Comparison of ENCODE assay signal across 13 cellular contexts in the genomic region with DNA sequence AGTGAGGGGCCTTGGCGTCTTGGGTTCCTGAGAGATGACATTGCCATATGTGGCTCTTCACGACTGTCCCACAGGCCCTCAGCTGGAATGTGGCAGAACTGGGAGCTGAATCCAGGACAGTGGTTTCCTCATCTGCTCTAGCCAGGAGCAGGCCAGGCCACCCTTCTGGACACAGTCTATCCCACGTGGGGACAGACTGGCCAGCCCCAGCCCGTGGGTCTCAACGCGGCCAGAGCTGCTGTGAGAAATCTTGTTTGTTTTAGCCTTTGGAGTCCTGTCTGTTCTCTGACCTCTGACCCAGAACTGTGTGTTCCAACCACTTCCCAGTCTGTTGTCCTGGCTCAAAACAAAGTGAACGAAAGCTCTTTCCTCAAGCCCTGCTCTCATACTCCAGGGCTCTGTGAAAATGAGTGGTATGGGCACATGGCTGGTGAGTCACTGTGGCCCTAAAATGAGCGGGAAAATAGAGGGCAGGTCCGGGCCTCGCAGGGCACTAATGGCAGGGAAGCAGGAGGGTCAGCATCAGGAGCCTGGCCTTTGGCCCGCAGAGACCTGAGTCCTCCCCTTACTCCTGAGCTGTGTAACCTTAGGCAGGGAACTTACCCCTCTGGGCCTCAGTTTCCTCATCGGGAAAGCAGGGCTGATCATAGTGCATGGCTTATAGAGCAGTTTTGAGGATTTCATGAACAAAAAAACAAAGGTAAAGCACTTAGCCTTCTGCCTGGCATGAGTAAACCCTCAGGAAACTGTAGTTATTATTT. TPM values are rescaled to one million over a fixed set of nuclear protein-coding genes. Genes with fewer than 3 reads are reported as not detected.
DNase-seq lines count a peak whose midpoint lies in the region; ATAC-seq, FAIRE-seq and TF ChIP-seq lines count a peak whose summit lies in the region.
"Had no signal": no experiment of that assay in that cellular context is flagged by ENCODE, and none has a peak within 500 bp of the region (broad histone marks: within the 10 kb centered on the region; RNA-seq: fewer than 3 reads in every experiment).

No MANE protein-coding gene starts in this region.

- no peak overlapping the region for H3K9ac ChIP-seq in PC-3 (ENCODE audit: low read length)

- H3K4me3 Mint-ChIP-seq in stimulated activated naive B cell treated with anti-CD40 and anti-IgM and Interleukin-4, amounts not matched to agents 10 μg/mL and 1 μg/mL and 100 μg/mL, for 72 hours: no peak overlapping the region
- H3K4me3 Mint-ChIP-seq: activated naive CD4-positive, alpha-beta T cell treated with anti-CD3 and anti-CD28 coated beads, Interleukin-2, amount 50 U/mL, for 24 hours; B cell; T-cell had no signal

- H3K4me3 ChIP-seq in A549 (no peak overlapping the region), gastroesophageal sphincter (no peak overlapping the region), osteoblast (ENCODE audit: insufficient read depth, low read length) (no peak overlapping the region), PC-3 (ENCODE audit: low read length) (no peak overlapping the region)

- no peak for ATAC-seq in A549
- peak; percentile 67 for ATAC-seq in gastroesophageal sphincter
- no peak for ATAC-seq in GM21619 (IDR thresholded peaks at IDR 0.05; ENCODE audit: unreplicated experiment)
- ATAC-seq in PC-3: no peak
- no peak for ATAC-seq in stimulated activated naive B cell treated with anti-CD40 and anti-IgM and Interleukin-4, amounts not matched to agents 10 μg/mL and 1 μg/mL and 100 μg/mL, for 72 hours (replicated peaks)
- ATAC-seq: T-cell had no signal

- no TSS peak for BruUV-seq in PC-3 (replicated peaks; lab: Mats Ljungman, UMichigan)

- H3K4me1 ChIP-seq in A549: peaks cover 44% of the 10 kb centered on the region
- peaks cover 5 to 44% (median 16%) of the 10 kb centered on the region in 3 donors for H3K4me1 ChIP-seq in gastroesophageal sphincter
- peaks cover 47% of the 10 kb centered on the region for H3K4me1 ChIP-seq in osteoblast (ENCODE audit: insufficient read depth, low read length)
- peaks cover 37% of the 10 kb centered on the region for H3K4me1 ChIP-seq in PC-3 (ENCODE audit: insufficient read depth, low read length)

- no peak for TF ChIP-seq EP300 in A549 (IDR thresholded peaks at IDR 0.05)
- peak; percentile 39 for TF ChIP-seq EP300 in gastroesophageal sphincter (IDR thresholded peaks at IDR 0.05)

- H3K4me1 Mint-ChIP-seq in stimulated activated naive B cell treated with anti-CD40 and anti-IgM and Interleukin-4, amounts not matched to agents 10 μg/mL and 1 μg/mL and 100 μg/mL, for 72 hours: peaks cover 27 to 43% of the 10 kb centered on the region in 2 donors

- POLR2A ChIA-PET in A549 (lab: Yijun Ruan, JAX): no interaction called here
- POLR2A ChIA-PET in PC-3 (lab: Charles Lee; ENCODE audit: unreplicated experiment): no interaction called here

- H4K20me1 ChIP-seq in osteoblast (ENCODE audit: insufficient read depth, low read length) (no peaks in the 10 kb centered on the region), PC-3 (ENCODE audit: low read length) (no peaks in the 10 kb centered on the region)

- CTCF ChIA-PET in A549 (lab: Yijun Ruan, JAX): interaction anchor here (0.5 to 7.7 kb wide), 17 partner anchors 10 to 744 kb away, joined by 3 to 127 read pairs (median 4); no protein-coding TSS in a partner anchor
- CTCF ChIA-PET in PC-3 (lab: Charles Lee): no interaction called here

- no peak for TF ChIP-seq POLR2A in A549 (IDR thresholded peaks at IDR 0.05; ENCODE audit: low read length)
- no peak for TF ChIP-seq POLR2A in gastroesophageal sphincter (IDR thresholded peaks at IDR 0.05)

- peaks cover 11% of the 10 kb centered on the region for H3F3A ChIP-seq in PC-3 (ENCODE audit: low read length, unreplicated experiment)

- H3K9me3 Mint-ChIP-seq in stimulated activated naive B cell treated with anti-CD40 and anti-IgM and Interleukin-4, amounts not matched to agents 10 μg/mL and 1 μg/mL and 100 μg/mL, for 72 hours: no peaks in the 10 kb centered on the region
- H3K9me3 Mint-ChIP-seq: activated naive CD4-positive, alpha-beta T cell treated with anti-CD3 and anti-CD28 coated beads, Interleukin-2, amount 50 U/mL, for 24 hours; T-cell had no signal

- no peaks in the 10 kb centered on the region for H3K27me3 Mint-ChIP-seq in stimulated activated naive B cell treated with anti-CD40 and anti-IgM and Interleukin-4, amounts not matched to agents 10 μg/mL and 1 μg/mL and 100 μg/mL, for 72 hours

- H2AFZ ChIP-seq in osteoblast (ENCODE audit: low read length) (peak overlapping the region; percentile 52), PC-3 (ENCODE audit: low read length) (no peak overlapping the region)

- intact Hi-C loops in PC-3 (cut with micrococcal nuclease): loop anchor here (5.0 kb wide), 1 partner anchor 400 kb away; no protein-coding TSS in a partner anchor

- H3K27me3 ChIP-seq in gastroesophageal sphincter: no peaks in the 10 kb centered on the region
- no peaks in the 10 kb centered on the region for H3K27me3 ChIP-seq in osteoblast (ENCODE audit: insufficient read depth, low read length)
- H3K27me3 ChIP-seq in PC-3 (ENCODE audit: low read length): no peaks in the 10 kb centered on the region

- H3K27ac ChIP-seq in A549: peak overlapping the region; percentile 74 to 82; a peak in 5 of 6 replicates
- peak overlapping the region; percentile 48 for H3K27ac ChIP-seq in adipose tissue (ENCODE audit: low read depth, low read length)
- peak overlapping the region; percentile 83 to 95 (median 88) for H3K27ac ChIP-seq in gastroesophageal sphincter
- peak overlapping the region; percentile 100 for H3K27ac ChIP-seq in osteoblast (ENCODE audit: low read depth, low read length)
- no peak overlapping the region for H3K27ac ChIP-seq in PC-3 (ENCODE audit: low read length)

- H3K79me2 ChIP-seq in osteoblast (ENCODE audit: insufficient read depth, low read length) (no peaks in the 10 kb centered on the region), PC-3 (ENCODE audit: low read length) (no peaks in the 10 kb centered on the region)

- TF ChIP-seq CTCF in A549 (IDR thresholded peaks at IDR 0.05) (no peak), gastroesophageal sphincter (IDR thresholded peaks at IDR 0.05) (no peak), osteoblast (IDR thresholded peaks at IDR 0.05; ENCODE audit: extremely low read depth, low read depth, low read length) (no peak), PC-3 (conservative IDR thresholded peaks at IDR 0.05; ENCODE audit: low read depth, low read length) (no peak)

- H3K4me2 ChIP-seq in A549 (no peak overlapping the region), osteoblast (ENCODE audit: insufficient read depth, low read length) (peak overlapping the region; percentile 80), PC-3 (ENCODE audit: low read length) (no peak overlapping the region)

- no peak for TF ChIP-seq RAD21 in A549 (conservative IDR thresholded peaks at IDR 0.05 in 1 of 2, IDR thresholded peaks at IDR 0.05 in 1 of 2)

- no peaks in the 10 kb centered on the region for H3K36me3 Mint-ChIP-seq in stimulated activated naive B cell treated with anti-CD40 and anti-IgM and Interleukin-4, amounts not matched to agents 10 μg/mL and 1 μg/mL and 100 μg/mL, for 72 hours
- H3K36me3 Mint-ChIP-seq: activated naive CD4-positive, alpha-beta T cell treated with anti-CD3 and anti-CD28 coated beads, Interleukin-2, amount 50 U/mL, for 24 hours; T-cell had no signal

- DNase-seq in A549 (ENCODE audit: low read depth in 1 of 2, low spot score in 1 of 2) (no peak), osteoblast (ENCODE audit: insufficient read length, low spot score, missing footprints) (peak; percentile 86), SKM-1 treated with dmso at 0.1 percent for 144 hours (lab: John Stamatoyannopoulos, UW; ENCODE audit: unreplicated experiment) (no peak), PC-3 (no peak)
- DNase-seq in stimulated activated naive B cell treated with anti-CD40 and anti-IgM and Interleukin-4, amounts not matched to agents 10 μg/mL and 1 μg/mL and 100 μg/mL, for 72 hours: no peak
- DNase-seq: NCI-H1694; stimulated activated CD8-positive, alpha-beta memory T cell treated with anti-CD3 and anti-CD28 coated beads, Interleukin-4, amount 100 ng/mL, for 48 hours; T-cell had no signal

- H3K27ac Mint-ChIP-seq in stimulated activated naive B cell treated with anti-CD40 and anti-IgM and Interleukin-4, amounts not matched to agents 10 μg/mL and 1 μg/mL and 100 μg/mL, for 72 hours: no peak overlapping the region
- H3K27ac Mint-ChIP-seq: activated naive CD4-positive, alpha-beta T cell treated with anti-CD3 and anti-CD28 coated beads, Interleukin-2, amount 50 U/mL, for 24 hours; B cell; T-cell had no signal

- no peak for FAIRE-seq in A549 (lab: Jason Lieb, UNC)

- H3K9me2 ChIP-seq in PC-3 (replicated peaks; ENCODE audit: low read length): no peaks in the 10 kb centered on the region

- WGBS in A549 (ENCODE audit: missing lambda C conversion rate): 78% methylated on average over 12 of the region's 12 CpGs
- WGBS in adipose tissue, 3 donors: 56 to 67% (median 66%) methylated on average over 12 of the region's 12 CpGs
- 59 to 70% methylated on average over 2 to 4 of the region's 12 CpGs for WGBS in gastroesophageal sphincter (ENCODE audit: low coverage in 1 of 2), 2 donors

- H3K36me3 ChIP-seq in gastroesophageal sphincter (no peaks in the 10 kb centered on the region), osteoblast (ENCODE audit: insufficient read depth, low read length) (no peaks in the 10 kb centered on the region), PC-3 (ENCODE audit: low read depth, low read length) (no peaks in the 10 kb centered on the region)

- H3K9me3 ChIP-seq in A549 (no peaks in the 10 kb centered on the region), gastroesophageal sphincter (no peaks in the 10 kb centered on the region), osteoblast (ENCODE audit: low read depth, low read length) (no peaks in the 10 kb centered on the region), PC-3 (ENCODE audit: low read length) (no peaks in the 10 kb centered on the region)

TF ChIP-seq in A549, 52 proteins besides CTCF, POLR2A, EP300 and RAD21 (continues in another document):
- no peak for TF ChIP-seq MAFK (IDR thresholded peaks at IDR 0.05; ENCODE audit: partially characterized antibody)
- TF ChIP-seq, protein P1, sequence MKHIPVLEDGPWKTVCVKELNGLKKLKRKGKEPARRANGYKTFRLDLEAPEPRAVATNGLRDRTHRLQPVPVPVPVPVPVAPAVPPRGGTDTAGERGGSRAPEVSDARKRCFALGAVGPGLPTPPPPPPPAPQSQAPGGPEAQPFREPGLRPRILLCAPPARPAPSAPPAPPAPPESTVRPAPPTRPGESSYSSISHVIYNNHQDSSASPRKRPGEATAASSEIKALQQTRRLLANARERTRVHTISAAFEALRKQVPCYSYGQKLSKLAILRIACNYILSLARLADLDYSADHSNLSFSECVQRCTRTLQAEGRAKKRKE (CRISPR knock-in tag; IDR thresholded peaks at IDR 0.05; ENCODE audit: low read depth): no peak

RNA-seq across cellular contexts. Expression of a gene that starts 34.8 kb away (rescaled TPM):
- polyA plus RNA-seq in A549 (2011; rRNA removed) (329 and 381 TPM in 2 replicates), A549 (2017; fragmentation: RNase III; extraction: RNeasy Plus Mini Kit Qiagen cat#74134 plus additional on column Dnase treatment) (96.4 to 113 TPM (median 106 TPM) in 3 replicates), adipose tissue (100 to 1,000 TPM in 2 of 3 donors, 10 to 100 TPM in 1; 28.6 to 212 (median 201) TPM)
- polyA plus RNA-seq in A549 (2012; cell fraction: cytosol; rRNA removed): 165 and 222 TPM in 2 replicates
- polyA plus RNA-seq in A549 (2012; cell fraction: nucleus; rRNA removed): 49.6 and 81.8 TPM in 2 replicates
- 97.8 and 196 TPM in 2 replicates for polyA minus RNA-seq in A549 (2011; rRNA and poly(A)+ RNA removed)
- total RNA-seq in gastroesophageal sphincter (10 to 100 TPM; 20.2 to 65.3 (median 41.3) TPM), osteoblast (59.0 and 77.2 TPM in 2 replicates), PC-3 (2014; rRNA removed) (24.6 and 27.4 TPM in 2 replicates)
